In genomic region chr2:73925853-73926492, GRCh38 we compare ENCODE assay signal across 1 cellular context.
TF ChIP-seq lines count a peak whose summit lies in the region.

No MANE protein-coding gene starts in this region.

TF ChIP-seq in K562, 482 proteins besides CTCF, POLR2A, EP300 and RAD21 (continued from another document):
- 0 out of 2 replicates have a peak, but pooled peaks have one; percentile 56 for TF ChIP-seq ZNF175 (CRISPR knock-in tag; IDR thresholded peaks at IDR 0.05; ENCODE audit: low read depth)
- TF ChIP-seq, protein P1, sequence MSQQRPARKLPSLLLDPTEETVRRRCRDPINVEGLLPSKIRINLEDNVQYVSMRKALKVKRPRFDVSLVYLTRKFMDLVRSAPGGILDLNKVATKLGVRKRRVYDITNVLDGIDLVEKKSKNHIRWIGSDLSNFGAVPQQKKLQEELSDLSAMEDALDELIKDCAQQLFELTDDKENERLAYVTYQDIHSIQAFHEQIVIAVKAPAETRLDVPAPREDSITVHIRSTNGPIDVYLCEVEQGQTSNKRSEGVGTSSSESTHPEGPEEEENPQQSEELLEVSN (IDR thresholded peaks at IDR 0.05; ENCODE audit: borderline replicate concordance in 1 of 2, extremely low read depth in 1 of 2, insufficient read depth in 1 of 2, insufficient read length in 1 of 2, low read depth in 1 of 2, low read length in 1 of 2, poor library complexity in 1 of 2, severe bottlenecking in 1 of 2) = peak in 1 of 2 experiments; percentile 6
- peak; percentile 77 for TF ChIP-seq RFX1 (IDR thresholded peaks at IDR 0.05)
